In genomic region chr3:169285057-169285990, GRCh38 we compare ENCODE assay signal across 23 cellular contexts.
A peak's percentile ranks its signal among the peaks of the same experiment; 100 is the strongest.
DNase-seq lines count a peak whose midpoint lies in the region; ATAC-seq, FAIRE-seq and TF ChIP-seq lines count a peak whose summit lies in the region.
"Had no signal": no experiment of that assay in that cellular context is flagged by ENCODE, and none has a peak within 500 bp of the region (broad histone marks: within the 10 kb centered on the region; RNA-seq: fewer than 3 reads in every experiment).

No MANE protein-coding gene starts in this region.

- peak overlapping the region; percentile 65 for H3K27ac ChIP-seq in VCaP
- peak overlapping the region; percentile 33 to 62 for H3K27ac ChIP-seq in kidney (ENCODE audit: low read depth in 2 of 2, low read length in 2 of 2)
- no peak overlapping the region for H3K27ac ChIP-seq in neuronal stem cell (replicated peaks; ENCODE audit: low read length)
- H3K27ac ChIP-seq: foreskin keratinocyte, RWPE1, testis had no signal

- peaks cover 7 to 10% of the 10 kb centered on the region in 2 donors for H3K4me1 ChIP-seq in kidney (ENCODE audit: control insufficient read depth in 1 of 2, insufficient read depth in 1 of 2, low read depth in 1 of 2, low read length in 2 of 2)
- H3K4me1 ChIP-seq in neuronal stem cell (ENCODE audit: control insufficient read depth in 2 of 2, insufficient read depth in 1 of 2, low read depth in 1 of 2, low read length in 2 of 2) = peaks cover 0 to 12% of the 10 kb centered on the region in 2 donors
- H3K4me1 ChIP-seq: foreskin keratinocyte, testis had no signal

- no peak overlapping the region for H2BK120ac ChIP-seq in neuronal stem cell (ENCODE audit: low read depth, low read length)

- no peak overlapping the region for H3K4ac ChIP-seq in neuronal stem cell (ENCODE audit: low read length)

- peak overlapping the region; percentile 49 for H3K18ac ChIP-seq in neuronal stem cell (ENCODE audit: low read length)

- ATAC-seq in HG03457 (IDR thresholded peaks at IDR 0.05; ENCODE audit: unreplicated experiment) (no peak), HG03469 (IDR thresholded peaks at IDR 0.05; ENCODE audit: unreplicated experiment) (no peak), HG02938 (IDR thresholded peaks at IDR 0.05; ENCODE audit: unreplicated experiment) (no peak)
- ATAC-seq: foreskin keratinocyte, K562 had no signal

- FAIRE-seq in kidney (lab: Jason Lieb, UNC) = no peak
- FAIRE-seq: GM18507, K562 had no signal

- no peaks in the 10 kb centered on the region for H3K27me3 ChIP-seq in neuronal stem cell (ENCODE audit: control insufficient read depth in 3 of 3, insufficient read depth in 3 of 3, low read depth in 1 of 3, low read length in 3 of 3)
- H3K27me3 ChIP-seq: testis had no signal

- WGBS in neuronal stem cell (ENCODE audit: extremely low coverage in 2 of 2, insufficient read length in 2 of 2, insufficient replicate concordance in 1 of 2), 2 donors = no CpG with 5 or more reads among the region's 10 CpGs

- H4K8ac ChIP-seq in neuronal stem cell (ENCODE audit: low read depth, low read length) = no peak overlapping the region

- no peak overlapping the region for H4K91ac ChIP-seq in neuronal stem cell (ENCODE audit: low read depth, low read length, poor library complexity)

- DNase-seq in AG10803 (ENCODE audit: low read depth) (peak; percentile 21), kidney (no peak), neuronal stem cell (ENCODE audit: low spot score) (no peak)
- DNase-seq in activated naive CD4-positive, alpha-beta T cell treated with anti-CD3 and anti-CD28 coated beads, Interleukin-2, amount 50 U/mL, for 16 hours = no peak
- DNase-seq: ACHN; activated CD4-positive, alpha-beta T cell treated with anti-CD3 and anti-CD28 coated beads, Interleukin-2, amount 50 U/mL, for 4 hours; activated naive CD4-positive, alpha-beta T cell; activated T-cell treated with anti-CD3 and anti-CD28 coated beads for 4 hours; anterior cingulate cortex; CD4-positive, alpha-beta T cell; DMS79; foreskin keratinocyte; NCI-H1930; stimulated activated CD8-positive, alpha-beta memory T cell treated with anti-CD3 and anti-CD28 coated beads, Interleukin-4, amount 100 ng/mL, for 48 hours; T-helper 1 cell; testis had no signal

- H3K4me2 ChIP-seq in neuronal stem cell (ENCODE audit: insufficient read depth, low read length, poor library complexity, severe bottlenecking) = no peak overlapping the region

- no peak overlapping the region for H2AK5ac ChIP-seq in neuronal stem cell (ENCODE audit: low read depth, low read length)

- peak overlapping the region in 1 of 2 donors; percentile 37 for H3K9ac ChIP-seq in kidney (ENCODE audit: low read length in 2 of 2)
- H3K9ac ChIP-seq in neuronal stem cell (ENCODE audit: low read depth, low read length, poor library complexity) = no peak overlapping the region

- H3K79me1 ChIP-seq in neuronal stem cell (ENCODE audit: low read depth, low read length) = no peaks in the 10 kb centered on the region

- TF ChIP-seq CTCF in AG10803 (conservative IDR thresholded peaks at IDR 0.05; ENCODE audit: low read length) (no peak), VCaP (conservative IDR thresholded peaks at IDR 0.05) (no peak), kidney (IDR thresholded peaks at IDR 0.05; ENCODE audit: borderline replicate concordance, extremely low read depth, insufficient read depth) (no peak)

- H3K36me3 ChIP-seq in kidney (ENCODE audit: control insufficient read depth in 1 of 2, insufficient read depth in 2 of 2, low read length in 2 of 2) = no peaks in the 10 kb centered on the region
- no peaks in the 10 kb centered on the region for H3K36me3 ChIP-seq in neuronal stem cell (replicated peaks in 1 of 2; ENCODE audit: control insufficient read depth in 2 of 2, insufficient read depth in 2 of 2, low read length in 2 of 2)

- intact Hi-C loops in kidney (cut with DNase I) = no loop called here

- H3K4me3 ChIP-seq in AG10803 (ENCODE audit: low read length) (no peak overlapping the region), kidney (ENCODE audit: low read length in 2 of 2) (no peak overlapping the region), neuronal stem cell (ENCODE audit: low read length in 2 of 2) (no peak overlapping the region)
- H3K4me3 ChIP-seq: K562, testis had no signal

- no peak overlapping the region for H2BK15ac ChIP-seq in neuronal stem cell (ENCODE audit: low read length)

- no peak overlapping the region for H3K14ac ChIP-seq in neuronal stem cell (ENCODE audit: low read length)

- no peak overlapping the region for H3K23ac ChIP-seq in neuronal stem cell (ENCODE audit: low read depth, low read length, poor library complexity)

- H2BK5ac ChIP-seq in neuronal stem cell (ENCODE audit: low read length) = no peak overlapping the region

- H2AFZ ChIP-seq in neuronal stem cell (ENCODE audit: low read length) = peak overlapping the region; percentile 30

- H3K9me3 ChIP-seq in kidney (ENCODE audit: control insufficient read depth in 1 of 2, low read length in 2 of 2) = no peaks in the 10 kb centered on the region
- no peaks in the 10 kb centered on the region for H3K9me3 ChIP-seq in neuronal stem cell (replicated peaks in 1 of 2; ENCODE audit: control insufficient read depth in 2 of 2, insufficient read depth in 1 of 2, low read depth in 1 of 2, low read length in 2 of 2)
- H3K9me3 ChIP-seq: testis had no signal

- no peak overlapping the region for H2BK12ac ChIP-seq in neuronal stem cell (ENCODE audit: low read length)
